1 cellular context compared by ENCODE assay signal in the genomic region with DNA sequence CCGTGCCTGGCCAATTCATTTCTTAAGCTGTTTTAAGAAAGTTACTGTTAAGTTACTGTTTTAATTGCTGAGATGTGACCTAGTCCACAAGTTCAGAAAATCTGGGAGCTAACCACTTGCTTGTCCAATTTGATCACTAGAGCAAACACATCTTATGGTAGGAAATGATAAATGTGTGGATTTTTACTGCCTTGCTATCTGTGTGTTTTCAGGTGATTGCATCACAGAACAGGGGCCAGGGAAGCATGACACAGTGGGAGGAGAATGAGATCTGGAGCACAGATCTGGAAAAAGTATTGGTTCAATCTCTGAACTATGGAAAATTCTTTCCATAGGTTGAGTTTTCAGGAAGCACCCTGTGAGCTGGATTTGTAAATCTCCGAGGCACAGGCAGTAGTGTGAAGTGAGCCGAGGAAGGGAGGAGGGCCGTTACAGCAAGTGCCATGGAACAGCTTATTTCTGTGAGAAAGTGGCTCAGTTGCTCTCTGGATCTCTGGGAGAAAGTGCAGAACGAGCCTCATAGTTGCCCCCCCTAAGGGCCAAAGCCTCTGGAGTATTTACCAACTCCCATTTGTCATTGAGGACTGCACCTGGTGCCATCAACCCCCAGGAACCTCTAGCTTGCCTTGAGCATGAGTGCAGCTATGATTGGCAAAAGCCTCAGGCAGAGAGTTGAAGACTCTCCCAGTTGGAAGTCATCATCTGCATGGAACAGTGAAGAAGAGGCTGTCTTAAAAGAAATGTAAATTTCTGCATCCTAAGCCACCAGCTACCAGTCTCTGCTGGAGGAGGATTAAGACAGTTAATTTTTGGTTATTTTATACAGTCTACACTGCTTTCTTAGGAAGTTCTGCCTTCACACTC.
TF ChIP-seq lines count a peak whose summit lies in the region.

No MANE protein-coding gene starts in this region.

TF ChIP-seq in K562, 482 proteins besides CTCF, POLR2A, EP300 and RAD21 (continued from another document and continues in another):
- TF ChIP-seq, protein P1, sequence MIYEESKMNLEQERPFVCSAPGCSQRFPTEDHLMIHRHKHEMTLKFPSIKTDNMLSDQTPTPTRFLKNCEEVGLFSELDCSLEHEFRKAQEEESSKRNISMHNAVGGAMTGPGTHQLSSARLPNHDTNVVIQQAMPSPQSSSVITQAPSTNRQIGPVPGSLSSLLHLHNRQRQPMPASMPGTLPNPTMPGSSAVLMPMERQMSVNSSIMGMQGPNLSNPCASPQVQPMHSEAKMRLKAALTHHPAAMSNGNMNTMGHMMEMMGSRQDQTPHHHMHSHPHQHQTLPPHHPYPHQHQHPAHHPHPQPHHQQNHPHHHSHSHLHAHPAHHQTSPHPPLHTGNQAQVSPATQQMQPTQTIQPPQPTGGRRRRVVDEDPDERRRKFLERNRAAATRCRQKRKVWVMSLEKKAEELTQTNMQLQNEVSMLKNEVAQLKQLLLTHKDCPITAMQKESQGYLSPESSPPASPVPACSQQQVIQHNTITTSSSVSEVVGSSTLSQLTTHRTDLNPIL (CRISPR knock-in tag; IDR thresholded peaks at IDR 0.05), result no peak
- TF ChIP-seq ETV6 (IDR thresholded peaks at IDR 0.05; ENCODE audit: borderline replicate concordance in 1 of 2, low read depth in 2 of 2, low read length in 1 of 2) (no peak), ETV6 (CRISPR knock-in tag; IDR thresholded peaks at IDR 0.05; ENCODE audit: borderline replicate concordance) (no peak), TEAD1 (CRISPR knock-in tag; IDR thresholded peaks at IDR 0.05) (no peak), CEBPB (tag; IDR thresholded peaks at IDR 0.05) (peak; percentile 66; the same call in 1 of the 2 replicates), ZNF668 (CRISPR knock-in tag; IDR thresholded peaks at IDR 0.05) (no peak), DNMT1 (IDR thresholded peaks at IDR 0.05) (no peak), RFX1 (IDR thresholded peaks at IDR 0.05) (no peak), GTF2E2 (tag; IDR thresholded peaks at IDR 0.05) (no peak), LARP7 (IDR thresholded peaks at IDR 0.05) (no peak), EGR1 (conservative IDR thresholded peaks at IDR 0.05) (no peak), SMARCC2 (IDR thresholded peaks at IDR 0.05; ENCODE audit: low read depth) (no peak), JUN (IDR thresholded peaks at IDR 0.05; ENCODE audit: borderline replicate concordance, low read depth, low read length) (no peak), JUN (CRISPR knock-in tag; IDR thresholded peaks at IDR 0.05; ENCODE audit: borderline replicate concordance) (no peak), POLR2H (tag; IDR thresholded peaks at IDR 0.05; ENCODE audit: low read depth) (no peak), RBM39 (optimal IDR thresholded peaks at IDR 0.05; ENCODE audit: low read depth, low read length) (no peak), PCBP1 (IDR thresholded peaks at IDR 0.05; ENCODE audit: low read depth, low read length, poor library complexity, severe bottlenecking) (no peak), SRF (CRISPR knock-in tag; IDR thresholded peaks at IDR 0.05) (no peak), PHB (CRISPR knock-in tag; IDR thresholded peaks at IDR 0.05) (no peak), FOXM1 (IDR thresholded peaks at IDR 0.05; ENCODE audit: low read depth) (no peak), FOXM1 (CRISPR knock-in tag; IDR thresholded peaks at IDR 0.05; ENCODE audit: low read depth) (no peak), SRSF3 (IDR thresholded peaks at IDR 0.05; ENCODE audit: insufficient read depth, low read length) (no peak), PTRF (tag; IDR thresholded peaks at IDR 0.05) (no peak), SOX6 (IDR thresholded peaks at IDR 0.05) (peak; percentile 53; the same call in 1 of the 2 replicates), SPI1 (IDR thresholded peaks at IDR 0.05; ENCODE audit: borderline replicate concordance, low read depth, low read length) (no peak), ZFPM2 (CRISPR knock-in tag; IDR thresholded peaks at IDR 0.05) (no peak), RBM25 (IDR thresholded peaks at IDR 0.05; ENCODE audit: low read depth, low read length, severe bottlenecking) (no peak), MYC (IDR thresholded peaks at IDR 0.05; ENCODE audit: low read depth, low read length) (peak; percentile 50; the same call in 1 of the 2 replicates), MYC (CRISPR knock-in tag; IDR thresholded peaks at IDR 0.05; ENCODE audit: borderline replicate concordance, low read depth) (no peak), NEUROD1 (IDR thresholded peaks at IDR 0.05; ENCODE audit: borderline replicate concordance, low read depth, low read length, partially characterized antibody) (no peak), KLF6 (CRISPR knock-in tag; IDR thresholded peaks at IDR 0.05; ENCODE audit: borderline replicate concordance) (no peak), NR2F6 (CRISPR knock-in tag; IDR thresholded peaks at IDR 0.05) (no peak), MECOM (CRISPR knock-in tag; IDR thresholded peaks at IDR 0.05) (no peak), TRIM24 (IDR thresholded peaks at IDR 0.05) (peak; percentile 38 to 73; a peak in 2 of 4 replicates), CEBPG (CRISPR knock-in tag; IDR thresholded peaks at IDR 0.05) (0 out of 2 replicates have a peak, but pooled peaks have one; percentile 49), CEBPG (tag; conservative IDR thresholded peaks at IDR 0.05 in 1 of 2, IDR thresholded peaks at IDR 0.05 in 1 of 2) (peak; percentile 94 to 97), ZNF316 (IDR thresholded peaks at IDR 0.05) (no peak), RBM15 (IDR thresholded peaks at IDR 0.05; ENCODE audit: insufficient read depth, low read length) (no peak), STAT5A (IDR thresholded peaks at IDR 0.05; ENCODE audit: borderline replicate concordance, low read length) (no peak), POU5F1 (IDR thresholded peaks at IDR 0.05; ENCODE audit: borderline replicate concordance, low read depth, low read length, partially characterized antibody) (no peak), CXXC5 (CRISPR knock-in tag; IDR thresholded peaks at IDR 0.05) (no peak), NR2C2 (CRISPR knock-in tag; IDR thresholded peaks at IDR 0.05) (no peak), NR2C2 (tag; IDR thresholded peaks at IDR 0.05) (peak; percentile 28; the same call in 1 of the 2 replicates), ZNF764 (CRISPR knock-in tag; IDR thresholded peaks at IDR 0.05; ENCODE audit: low read depth) (no peak), MTF1 (CRISPR knock-in tag; IDR thresholded peaks at IDR 0.05; ENCODE audit: borderline replicate concordance) (no peak), ILK (tag; IDR thresholded peaks at IDR 0.05; ENCODE audit: borderline replicate concordance, low read depth) (no peak), POLR3G (IDR thresholded peaks at IDR 0.05; ENCODE audit: extremely low read depth, insufficient read length, insufficient replicate concordance) (no peak), NUFIP1 (IDR thresholded peaks at IDR 0.05; ENCODE audit: partially characterized antibody) (no peak), ZNF253 (CRISPR knock-in tag; conservative IDR thresholded peaks at IDR 0.05) (no peak), SMARCA4 (IDR thresholded peaks at IDR 0.05) (peak; percentile 23; the same call in 1 of the 2 replicates), PPARD (CRISPR knock-in tag; IDR thresholded peaks at IDR 0.05) (no peak), RBM34 (IDR thresholded peaks at IDR 0.05; ENCODE audit: borderline replicate concordance, insufficient read depth, low read length) (no peak), ZNF146 (CRISPR knock-in tag; IDR thresholded peaks at IDR 0.05; ENCODE audit: unreplicated experiment) (no peak)
- TF ChIP-seq, protein P2, sequence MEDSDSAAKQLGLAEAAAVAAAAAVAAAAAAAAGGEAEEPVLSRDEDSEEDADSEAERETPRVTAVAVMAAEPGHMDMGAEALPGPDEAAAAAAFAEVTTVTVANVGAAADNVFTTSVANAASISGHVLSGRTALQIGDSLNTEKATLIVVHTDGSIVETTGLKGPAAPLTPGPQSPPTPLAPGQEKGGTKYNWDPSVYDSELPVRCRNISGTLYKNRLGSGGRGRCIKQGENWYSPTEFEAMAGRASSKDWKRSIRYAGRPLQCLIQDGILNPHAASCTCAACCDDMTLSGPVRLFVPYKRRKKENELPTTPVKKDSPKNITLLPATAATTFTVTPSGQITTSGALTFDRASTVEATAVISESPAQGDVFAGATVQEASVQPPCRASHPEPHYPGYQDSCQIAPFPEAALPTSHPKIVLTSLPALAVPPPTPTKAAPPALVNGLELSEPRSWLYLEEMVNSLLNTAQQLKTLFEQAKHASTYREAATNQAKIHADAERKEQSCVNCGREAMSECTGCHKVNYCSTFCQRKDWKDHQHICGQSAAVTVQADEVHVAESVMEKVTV (CRISPR knock-in tag; IDR thresholded peaks at IDR 0.05), result no peak
- TF ChIP-seq, protein P3, sequence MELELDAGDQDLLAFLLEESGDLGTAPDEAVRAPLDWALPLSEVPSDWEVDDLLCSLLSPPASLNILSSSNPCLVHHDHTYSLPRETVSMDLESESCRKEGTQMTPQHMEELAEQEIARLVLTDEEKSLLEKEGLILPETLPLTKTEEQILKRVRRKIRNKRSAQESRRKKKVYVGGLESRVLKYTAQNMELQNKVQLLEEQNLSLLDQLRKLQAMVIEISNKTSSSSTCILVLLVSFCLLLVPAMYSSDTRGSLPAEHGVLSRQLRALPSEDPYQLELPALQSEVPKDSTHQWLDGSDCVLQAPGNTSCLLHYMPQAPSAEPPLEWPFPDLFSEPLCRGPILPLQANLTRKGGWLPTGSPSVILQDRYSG (tag; conservative IDR thresholded peaks at IDR 0.05; ENCODE audit: low read depth), result no peak
- TF ChIP-seq, protein P4, sequence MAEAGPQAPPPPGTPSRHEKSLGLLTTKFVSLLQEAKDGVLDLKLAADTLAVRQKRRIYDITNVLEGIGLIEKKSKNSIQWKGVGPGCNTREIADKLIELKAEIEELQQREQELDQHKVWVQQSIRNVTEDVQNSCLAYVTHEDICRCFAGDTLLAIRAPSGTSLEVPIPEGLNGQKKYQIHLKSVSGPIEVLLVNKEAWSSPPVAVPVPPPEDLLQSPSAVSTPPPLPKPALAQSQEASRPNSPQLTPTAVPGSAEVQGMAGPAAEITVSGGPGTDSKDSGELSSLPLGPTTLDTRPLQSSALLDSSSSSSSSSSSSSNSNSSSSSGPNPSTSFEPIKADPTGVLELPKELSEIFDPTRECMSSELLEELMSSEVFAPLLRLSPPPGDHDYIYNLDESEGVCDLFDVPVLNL (CRISPR knock-in tag; IDR thresholded peaks at IDR 0.05; ENCODE audit: low read depth), result no peak
- TF ChIP-seq, protein P5, sequence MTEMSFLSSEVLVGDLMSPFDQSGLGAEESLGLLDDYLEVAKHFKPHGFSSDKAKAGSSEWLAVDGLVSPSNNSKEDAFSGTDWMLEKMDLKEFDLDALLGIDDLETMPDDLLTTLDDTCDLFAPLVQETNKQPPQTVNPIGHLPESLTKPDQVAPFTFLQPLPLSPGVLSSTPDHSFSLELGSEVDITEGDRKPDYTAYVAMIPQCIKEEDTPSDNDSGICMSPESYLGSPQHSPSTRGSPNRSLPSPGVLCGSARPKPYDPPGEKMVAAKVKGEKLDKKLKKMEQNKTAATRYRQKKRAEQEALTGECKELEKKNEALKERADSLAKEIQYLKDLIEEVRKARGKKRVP (CRISPR knock-in tag; IDR thresholded peaks at IDR 0.05), result peak; percentile 69; the same call in 1 of the 2 replicates
- TF ChIP-seq, protein P6, sequence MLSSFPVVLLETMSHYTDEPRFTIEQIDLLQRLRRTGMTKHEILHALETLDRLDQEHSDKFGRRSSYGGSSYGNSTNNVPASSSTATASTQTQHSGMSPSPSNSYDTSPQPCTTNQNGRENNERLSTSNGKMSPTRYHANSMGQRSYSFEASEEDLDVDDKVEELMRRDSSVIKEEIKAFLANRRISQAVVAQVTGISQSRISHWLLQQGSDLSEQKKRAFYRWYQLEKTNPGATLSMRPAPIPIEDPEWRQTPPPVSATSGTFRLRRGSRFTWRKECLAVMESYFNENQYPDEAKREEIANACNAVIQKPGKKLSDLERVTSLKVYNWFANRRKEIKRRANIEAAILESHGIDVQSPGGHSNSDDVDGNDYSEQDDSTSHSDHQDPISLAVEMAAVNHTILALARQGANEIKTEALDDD (IDR thresholded peaks at IDR 0.05), result peak; percentile 18; the same call in 1 of the 2 replicates
- TF ChIP-seq, protein P7, sequence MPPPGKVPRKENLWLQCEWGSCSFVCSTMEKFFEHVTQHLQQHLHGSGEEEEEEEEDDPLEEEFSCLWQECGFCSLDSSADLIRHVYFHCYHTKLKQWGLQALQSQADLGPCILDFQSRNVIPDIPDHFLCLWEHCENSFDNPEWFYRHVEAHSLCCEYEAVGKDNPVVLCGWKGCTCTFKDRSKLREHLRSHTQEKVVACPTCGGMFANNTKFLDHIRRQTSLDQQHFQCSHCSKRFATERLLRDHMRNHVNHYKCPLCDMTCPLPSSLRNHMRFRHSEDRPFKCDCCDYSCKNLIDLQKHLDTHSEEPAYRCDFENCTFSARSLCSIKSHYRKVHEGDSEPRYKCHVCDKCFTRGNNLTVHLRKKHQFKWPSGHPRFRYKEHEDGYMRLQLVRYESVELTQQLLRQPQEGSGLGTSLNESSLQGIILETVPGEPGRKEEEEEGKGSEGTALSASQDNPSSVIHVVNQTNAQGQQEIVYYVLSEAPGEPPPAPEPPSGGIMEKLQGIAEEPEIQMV (tag; conservative IDR thresholded peaks at IDR 0.05; ENCODE audit: low read depth), result no peak
- TF ChIP-seq, protein P8, sequence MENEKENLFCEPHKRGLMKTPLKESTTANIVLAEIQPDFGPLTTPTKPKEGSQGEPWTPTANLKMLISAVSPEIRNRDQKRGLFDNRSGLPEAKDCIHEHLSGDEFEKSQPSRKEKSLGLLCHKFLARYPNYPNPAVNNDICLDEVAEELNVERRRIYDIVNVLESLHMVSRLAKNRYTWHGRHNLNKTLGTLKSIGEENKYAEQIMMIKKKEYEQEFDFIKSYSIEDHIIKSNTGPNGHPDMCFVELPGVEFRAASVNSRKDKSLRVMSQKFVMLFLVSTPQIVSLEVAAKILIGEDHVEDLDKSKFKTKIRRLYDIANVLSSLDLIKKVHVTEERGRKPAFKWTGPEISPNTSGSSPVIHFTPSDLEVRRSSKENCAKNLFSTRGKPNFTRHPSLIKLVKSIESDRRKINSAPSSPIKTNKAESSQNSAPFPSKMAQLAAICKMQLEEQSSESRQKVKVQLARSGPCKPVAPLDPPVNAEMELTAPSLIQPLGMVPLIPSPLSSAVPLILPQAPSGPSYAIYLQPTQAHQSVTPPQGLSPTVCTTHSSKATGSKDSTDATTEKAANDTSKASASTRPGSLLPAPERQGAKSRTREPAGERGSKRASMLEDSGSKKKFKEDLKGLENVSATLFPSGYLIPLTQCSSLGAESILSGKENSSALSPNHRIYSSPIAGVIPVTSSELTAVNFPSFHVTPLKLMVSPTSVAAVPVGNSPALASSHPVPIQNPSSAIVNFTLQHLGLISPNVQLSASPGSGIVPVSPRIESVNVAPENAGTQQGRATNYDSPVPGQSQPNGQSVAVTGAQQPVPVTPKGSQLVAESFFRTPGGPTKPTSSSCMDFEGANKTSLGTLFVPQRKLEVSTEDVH (IDR thresholded peaks at IDR 0.05; ENCODE audit: low read depth, partially characterized antibody), result no peak
- TF ChIP-seq, protein P9, sequence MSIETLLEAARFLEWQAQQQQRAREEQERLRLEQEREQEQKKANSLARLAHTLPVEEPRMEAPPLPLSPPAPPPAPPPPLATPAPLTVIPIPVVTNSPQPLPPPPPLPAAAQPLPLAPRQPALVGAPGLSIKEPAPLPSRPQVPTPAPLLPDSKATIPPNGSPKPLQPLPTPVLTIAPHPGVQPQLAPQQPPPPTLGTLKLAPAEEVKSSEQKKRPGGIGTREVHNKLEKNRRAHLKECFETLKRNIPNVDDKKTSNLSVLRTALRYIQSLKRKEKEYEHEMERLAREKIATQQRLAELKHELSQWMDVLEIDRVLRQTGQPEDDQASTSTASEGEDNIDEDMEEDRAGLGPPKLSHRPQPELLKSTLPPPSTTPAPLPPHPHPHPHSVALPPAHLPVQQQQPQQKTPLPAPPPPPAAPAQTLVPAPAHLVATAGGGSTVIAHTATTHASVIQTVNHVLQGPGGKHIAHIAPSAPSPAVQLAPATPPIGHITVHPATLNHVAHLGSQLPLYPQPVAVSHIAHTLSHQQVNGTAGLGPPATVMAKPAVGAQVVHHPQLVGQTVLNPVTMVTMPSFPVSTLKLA (conservative IDR thresholded peaks at IDR 0.05), result no peak
